In the genomic region with DNA sequence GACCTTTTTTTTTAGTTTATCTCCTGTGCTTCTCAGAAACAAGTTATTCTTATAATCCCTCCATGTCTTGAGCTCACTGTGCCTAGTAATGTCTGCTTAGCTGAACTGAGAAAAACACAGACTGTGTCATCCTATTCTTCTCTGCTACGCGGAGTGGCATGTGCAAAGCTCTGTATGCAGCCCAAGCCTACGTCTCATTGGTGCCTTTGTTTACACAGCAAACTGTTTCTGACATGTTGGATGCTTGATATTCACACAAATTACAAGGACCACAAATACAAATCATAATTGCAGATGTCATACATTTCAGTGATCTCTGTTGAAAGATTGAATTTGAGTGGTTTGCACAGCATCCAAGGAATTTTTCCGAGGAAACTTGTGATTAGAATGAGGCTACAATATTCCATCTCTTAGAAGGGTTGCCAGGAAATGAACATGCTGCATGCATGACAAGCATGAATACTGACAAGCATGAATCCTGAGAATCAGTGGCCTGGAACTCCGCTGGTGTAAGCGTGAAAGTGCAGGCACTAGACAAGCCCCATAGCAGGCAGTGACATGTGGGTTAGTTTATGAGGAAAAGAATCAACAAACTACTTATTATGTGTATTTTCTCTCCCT, we compare ENCODE assay signal across 12 cellular contexts.
A peak's percentile ranks its signal among the peaks of the same experiment; 100 is the strongest.
DNase-seq lines count a peak whose midpoint lies in the region; ATAC-seq and TF ChIP-seq lines count a peak whose summit lies in the region.
"Had no signal": no experiment of that assay in that cellular context is flagged by ENCODE, and none has a peak within 500 bp of the region (broad histone marks: within the 10 kb centered on the region; RNA-seq: fewer than 3 reads in every experiment).

No MANE protein-coding gene starts in this region.

- TF ChIP-seq POLR2A in heart left ventricle (IDR thresholded peaks at IDR 0.05): no peak

- 61 to 80% (median 68%) methylated on average over 6 of the region's 6 CpGs for WGBS in heart left ventricle, 4 donors

- H3K4me1 ChIP-seq in skeletal muscle satellite cell (ENCODE audit: control insufficient read depth, insufficient read depth, low read length): peaks cover 28% of the 10 kb centered on the region
- H3K4me1 ChIP-seq in HAP-1: no peaks in the 10 kb centered on the region
- H3K4me1 ChIP-seq in heart left ventricle: peaks cover 0 to 22% (median 5%) of the 10 kb centered on the region in 12 donors

- no peaks in the 10 kb centered on the region for H3K36me3 ChIP-seq in skeletal muscle satellite cell (ENCODE audit: insufficient read depth, low read length)
- H3K36me3 ChIP-seq in HAP-1 (replicated peaks): no peaks in the 10 kb centered on the region
- H3K36me3 ChIP-seq in heart left ventricle: no peaks in the 10 kb centered on the region
- H3K36me3 ChIP-seq: left lung had no signal

- peak overlapping the region; percentile 69 for H3K9ac ChIP-seq in skeletal muscle satellite cell (ENCODE audit: low read depth, low read length)

- peak; percentile 11 for DNase-seq in DMS53 (lab: John Stamatoyannopoulos, UW)
- DNase-seq in DMS53 treated with DMSO at 0.1 percent for 48 hours (lab: John Stamatoyannopoulos, UW; ENCODE audit: unreplicated experiment): no peak
- peak; percentile 70 for DNase-seq in fibroblast of mammary gland (ENCODE audit: low read depth)
- no peak for DNase-seq in HAP-1 (ENCODE audit: low spot score in 2 of 2)
- no peak for DNase-seq in heart left ventricle
- DNase-seq: effector CD4-positive, alpha-beta T cell; left lung; NCI-H1092 treated with DMSO at 0.1 percent for 48 hours had no signal

- H3K4me2 ChIP-seq in skeletal muscle satellite cell (ENCODE audit: low read length): no peak overlapping the region

- H3K9me3 ChIP-seq in skeletal muscle satellite cell (replicated peaks; ENCODE audit: low read length) (no peaks in the 10 kb centered on the region), HAP-1 (no peaks in the 10 kb centered on the region), heart left ventricle (no peaks in the 10 kb centered on the region)
- H3K9me3 ChIP-seq: left lung had no signal

- ATAC-seq in SK-N-SH treated with all-trans-retinoic acid at 6 μM for 48 hours: peak; percentile 65
- no peak for ATAC-seq in heart left ventricle
- ATAC-seq in HG02884 (IDR thresholded peaks at IDR 0.05; ENCODE audit: unreplicated experiment): no peak
- ATAC-seq: left lung had no signal

- H3K27me3 ChIP-seq in skeletal muscle satellite cell (ENCODE audit: control insufficient read depth, insufficient read depth, low read length) (no peaks in the 10 kb centered on the region), HAP-1 (ENCODE audit: low read depth) (no peaks in the 10 kb centered on the region), heart left ventricle (no peaks in the 10 kb centered on the region)
- H3K27me3 ChIP-seq: left lung had no signal

- intact Hi-C loops in heart left ventricle (cut with DNase I): no loop called here

- no peak overlapping the region for H3K27ac ChIP-seq in heart left ventricle
- H3K27ac ChIP-seq: 22Rv1, left lung had no signal

- H3K4me3 ChIP-seq in fibroblast of mammary gland (ENCODE audit: control insufficient read depth, low read depth, low read length): no peak overlapping the region
- no peak overlapping the region for H3K4me3 ChIP-seq in skeletal muscle satellite cell (ENCODE audit: low read length)
- no peak overlapping the region for H3K4me3 ChIP-seq in HAP-1
- H3K4me3 ChIP-seq in heart left ventricle: no peak overlapping the region
- H3K4me3 ChIP-seq: left lung had no signal

- TF ChIP-seq CTCF in fibroblast of mammary gland (conservative IDR thresholded peaks at IDR 0.05; ENCODE audit: control insufficient read depth, insufficient read depth, low read depth, low read length): peak; percentile 7
- TF ChIP-seq CTCF in heart left ventricle (IDR thresholded peaks at IDR 0.05): no peak

- in situ Hi-C loops in HAP-1 (cut with MboI; ENCODE audit: low sequenced_read_pairs): no loop called here

TF ChIP-seq in SK-N-SH treated with all-trans-retinoic acid at 6 μM for 48 hours, 23 proteins besides CTCF, POLR2A, EP300 and RAD21:
- TF ChIP-seq TOX (CRISPR knock-in tag; IDR thresholded peaks at IDR 0.05; ENCODE audit: borderline replicate concordance): no peak
- TF ChIP-seq SNAI2 (CRISPR knock-in tag; IDR thresholded peaks at IDR 0.05): no peak
- no peak for TF ChIP-seq ZNF70 (CRISPR knock-in tag; IDR thresholded peaks at IDR 0.05)
- TF ChIP-seq ZFP3 (CRISPR knock-in tag; IDR thresholded peaks at IDR 0.05): no peak
- TF ChIP-seq RARB (CRISPR knock-in tag; IDR thresholded peaks at IDR 0.05): no peak
- TF ChIP-seq GLIS3 (CRISPR knock-in tag; IDR thresholded peaks at IDR 0.05): no peak
- TF ChIP-seq, protein P1, sequence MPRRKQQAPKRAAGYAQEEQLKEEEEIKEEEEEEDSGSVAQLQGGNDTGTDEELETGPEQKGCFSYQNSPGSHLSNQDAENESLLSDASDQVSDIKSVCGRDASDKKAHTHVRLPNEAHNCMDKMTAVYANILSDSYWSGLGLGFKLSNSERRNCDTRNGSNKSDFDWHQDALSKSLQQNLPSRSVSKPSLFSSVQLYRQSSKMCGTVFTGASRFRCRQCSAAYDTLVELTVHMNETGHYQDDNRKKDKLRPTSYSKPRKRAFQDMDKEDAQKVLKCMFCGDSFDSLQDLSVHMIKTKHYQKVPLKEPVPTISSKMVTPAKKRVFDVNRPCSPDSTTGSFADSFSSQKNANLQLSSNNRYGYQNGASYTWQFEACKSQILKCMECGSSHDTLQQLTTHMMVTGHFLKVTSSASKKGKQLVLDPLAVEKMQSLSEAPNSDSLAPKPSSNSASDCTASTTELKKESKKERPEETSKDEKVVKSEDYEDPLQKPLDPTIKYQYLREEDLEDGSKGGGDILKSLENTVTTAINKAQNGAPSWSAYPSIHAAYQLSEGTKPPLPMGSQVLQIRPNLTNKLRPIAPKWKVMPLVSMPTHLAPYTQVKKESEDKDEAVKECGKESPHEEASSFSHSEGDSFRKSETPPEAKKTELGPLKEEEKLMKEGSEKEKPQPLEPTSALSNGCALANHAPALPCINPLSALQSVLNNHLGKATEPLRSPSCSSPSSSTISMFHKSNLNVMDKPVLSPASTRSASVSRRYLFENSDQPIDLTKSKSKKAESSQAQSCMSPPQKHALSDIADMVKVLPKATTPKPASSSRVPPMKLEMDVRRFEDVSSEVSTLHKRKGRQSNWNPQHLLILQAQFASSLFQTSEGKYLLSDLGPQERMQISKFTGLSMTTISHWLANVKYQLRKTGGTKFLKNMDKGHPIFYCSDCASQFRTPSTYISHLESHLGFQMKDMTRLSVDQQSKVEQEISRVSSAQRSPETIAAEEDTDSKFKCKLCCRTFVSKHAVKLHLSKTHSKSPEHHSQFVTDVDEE (CRISPR knock-in tag; IDR thresholded peaks at IDR 0.05): no peak
- TF ChIP-seq ARNTL (CRISPR knock-in tag; IDR thresholded peaks at IDR 0.05; ENCODE audit: borderline replicate concordance, low read depth): no peak
- TF ChIP-seq, protein P2, sequence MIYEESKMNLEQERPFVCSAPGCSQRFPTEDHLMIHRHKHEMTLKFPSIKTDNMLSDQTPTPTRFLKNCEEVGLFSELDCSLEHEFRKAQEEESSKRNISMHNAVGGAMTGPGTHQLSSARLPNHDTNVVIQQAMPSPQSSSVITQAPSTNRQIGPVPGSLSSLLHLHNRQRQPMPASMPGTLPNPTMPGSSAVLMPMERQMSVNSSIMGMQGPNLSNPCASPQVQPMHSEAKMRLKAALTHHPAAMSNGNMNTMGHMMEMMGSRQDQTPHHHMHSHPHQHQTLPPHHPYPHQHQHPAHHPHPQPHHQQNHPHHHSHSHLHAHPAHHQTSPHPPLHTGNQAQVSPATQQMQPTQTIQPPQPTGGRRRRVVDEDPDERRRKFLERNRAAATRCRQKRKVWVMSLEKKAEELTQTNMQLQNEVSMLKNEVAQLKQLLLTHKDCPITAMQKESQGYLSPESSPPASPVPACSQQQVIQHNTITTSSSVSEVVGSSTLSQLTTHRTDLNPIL (CRISPR knock-in tag; IDR thresholded peaks at IDR 0.05; ENCODE audit: low read depth): no peak
- TF ChIP-seq OSR1 (CRISPR knock-in tag; IDR thresholded peaks at IDR 0.05): no peak

Comparison
In these comparisons a context has a peak if more than half of its experiments do, and no peak if none do; other contexts are left out.
1. DNase-seq: peak in DMS53 (single experiment) and fibroblast of mammary gland (single experiment); none in DMS53 treated with DMSO at 0.1 percent for 48 hours (single experiment), HAP-1 (0 of 2) and heart left ventricle (0 of 5).